In genomic region chr6:53539561-53539960, GRCh38 we compare ENCODE assay signal across 1 cellular context.
TF ChIP-seq lines count a peak whose summit lies in the region.

No MANE protein-coding gene starts in this region.

TF ChIP-seq in K562, 482 proteins besides CTCF, POLR2A, EP300 and RAD21 (continues in another document):
- no peak for TF ChIP-seq ZNF592 (IDR thresholded peaks at IDR 0.05)
- no peak for TF ChIP-seq SMAD4 (CRISPR knock-in tag; conservative IDR thresholded peaks at IDR 0.05)
- peak; percentile 37 to 65; a peak in 3 of 4 replicates for TF ChIP-seq FOXK2 (conservative IDR thresholded peaks at IDR 0.05 in 1 of 2, IDR thresholded peaks at IDR 0.05 in 1 of 2; ENCODE audit: low read depth in 2 of 2)
- no peak for TF ChIP-seq PRDM10 (IDR thresholded peaks at IDR 0.05; ENCODE audit: partially characterized antibody)
- TF ChIP-seq ZBTB8A (IDR thresholded peaks at IDR 0.05; ENCODE audit: partially characterized antibody), result no peak
- TF ChIP-seq CBFA2T2 (conservative IDR thresholded peaks at IDR 0.05), result peak; percentile 66
- TF ChIP-seq TAL1 (IDR thresholded peaks at IDR 0.05), result peak; percentile 60; the same call in 1 of the 2 replicates
- TF ChIP-seq ATF1 (CRISPR knock-in tag; IDR thresholded peaks at IDR 0.05), result no peak
- no peak for TF ChIP-seq ATF1 (tag; IDR thresholded peaks at IDR 0.05)
- no peak for TF ChIP-seq YBX1 (IDR thresholded peaks at IDR 0.05)
- TF ChIP-seq ZNF224 (CRISPR knock-in tag; IDR thresholded peaks at IDR 0.05), result no peak
- no peak for TF ChIP-seq ZBTB17 (CRISPR knock-in tag; IDR thresholded peaks at IDR 0.05)
- no peak for TF ChIP-seq PYGO2 (tag; IDR thresholded peaks at IDR 0.05)
- TF ChIP-seq ARID1B (IDR thresholded peaks at IDR 0.05), result peak; percentile 73
- TF ChIP-seq MNT (conservative IDR thresholded peaks at IDR 0.05), result peak; percentile 87 to 93
- no peak for TF ChIP-seq MYBL2 (IDR thresholded peaks at IDR 0.05; ENCODE audit: low read depth)
- TF ChIP-seq MYBL2 (CRISPR knock-in tag; IDR thresholded peaks at IDR 0.05; ENCODE audit: borderline replicate concordance), result no peak
- peak; percentile 18 for TF ChIP-seq MXD1 (CRISPR knock-in tag; IDR thresholded peaks at IDR 0.05; ENCODE audit: borderline replicate concordance, poor library complexity, severe bottlenecking)
- no peak for TF ChIP-seq MCM2 (IDR thresholded peaks at IDR 0.05; ENCODE audit: low read depth)
- no peak for TF ChIP-seq PHF21A (IDR thresholded peaks at IDR 0.05; ENCODE audit: borderline replicate concordance, low read depth)
- no peak for TF ChIP-seq HMG20A (CRISPR knock-in tag; conservative IDR thresholded peaks at IDR 0.05)
- no peak for TF ChIP-seq ZNF717 (CRISPR knock-in tag; IDR thresholded peaks at IDR 0.05)
- TF ChIP-seq KLF16 (IDR thresholded peaks at IDR 0.05), result 0 out of 2 replicates have a peak, but pooled peaks have one; percentile 13
- no peak for TF ChIP-seq ZNF140 (CRISPR knock-in tag; IDR thresholded peaks at IDR 0.05)
- no peak for TF ChIP-seq HMBOX1 (IDR thresholded peaks at IDR 0.05)
- peak; percentile 66 for TF ChIP-seq MYC (IDR thresholded peaks at IDR 0.05; ENCODE audit: low read depth, low read length)
- TF ChIP-seq MYC (CRISPR knock-in tag; IDR thresholded peaks at IDR 0.05; ENCODE audit: borderline replicate concordance, low read depth), result no peak
- TF ChIP-seq ZNF316 (IDR thresholded peaks at IDR 0.05), result peak; percentile 86
- TF ChIP-seq NRF1 (conservative IDR thresholded peaks at IDR 0.05 in 1 of 2, IDR thresholded peaks at IDR 0.05 in 1 of 2), result peak; percentile 51 to 57
- no peak for TF ChIP-seq ATF4 (CRISPR knock-in tag; IDR thresholded peaks at IDR 0.05)
- TF ChIP-seq CBFA2T3 (IDR thresholded peaks at IDR 0.05), result peak; percentile 85
- no peak for TF ChIP-seq FOXA3 (CRISPR knock-in tag; conservative IDR thresholded peaks at IDR 0.05 in 1 of 2, IDR thresholded peaks at IDR 0.05 in 1 of 2)
- peak; percentile 45; the same call in 1 of the 2 replicates for TF ChIP-seq USF1 (CRISPR knock-in tag; IDR thresholded peaks at IDR 0.05)
- TF ChIP-seq ZNF174 (CRISPR knock-in tag; IDR thresholded peaks at IDR 0.05), result no peak
- no peak for TF ChIP-seq ZNF695 (CRISPR knock-in tag; IDR thresholded peaks at IDR 0.05)
- TF ChIP-seq MXI1 (IDR thresholded peaks at IDR 0.05; ENCODE audit: low read depth, low read length), result peak; percentile 80
- TF ChIP-seq SMAD1 (IDR thresholded peaks at IDR 0.05; ENCODE audit: low read depth, low read length, partially characterized antibody), result no peak
- no peak for TF ChIP-seq CREB5 (CRISPR knock-in tag; IDR thresholded peaks at IDR 0.05)
- TF ChIP-seq NCOA2 (IDR thresholded peaks at IDR 0.05; ENCODE audit: partially characterized antibody in 2 of 2), result no peak
- TF ChIP-seq ZNF282 (CRISPR knock-in tag; IDR thresholded peaks at IDR 0.05), result no peak
- TF ChIP-seq TRIM24 (IDR thresholded peaks at IDR 0.05), result 0 out of 4 replicates have a peak, but pooled peaks have one; percentile 22 to 36
- no peak for TF ChIP-seq CEBPZ (IDR thresholded peaks at IDR 0.05; ENCODE audit: borderline replicate concordance, low read depth, low read length)
- peak; percentile 77 for TF ChIP-seq DPF2 (IDR thresholded peaks at IDR 0.05)
- TF ChIP-seq USF2 (CRISPR knock-in tag; IDR thresholded peaks at IDR 0.05), result 0 out of 2 replicates have a peak, but pooled peaks have one; percentile 8
- TF ChIP-seq SRSF1 (IDR thresholded peaks at IDR 0.05; ENCODE audit: low read depth, low read length), result no peak
